ENCODE assay signal across 1 cellular context in the genomic region with DNA sequence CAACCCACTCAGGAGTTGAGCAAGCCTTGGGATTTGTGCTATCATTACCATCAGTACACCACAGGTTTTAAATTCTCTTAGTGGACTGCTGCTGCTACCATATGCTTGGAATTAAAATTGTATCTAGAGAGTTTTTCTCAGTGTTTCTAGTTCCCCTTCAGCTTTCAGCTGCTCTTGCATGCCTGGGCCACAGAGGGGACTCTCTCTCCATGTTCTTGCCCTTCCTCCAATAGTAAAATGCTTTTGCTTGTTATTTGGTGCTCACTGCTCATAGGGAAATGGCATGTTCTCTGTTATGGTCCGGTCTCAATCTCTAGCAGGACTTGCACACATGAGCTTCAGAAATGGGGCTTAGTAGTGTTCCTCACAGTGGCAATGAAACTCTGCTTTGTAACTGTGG.
TF ChIP-seq lines count a peak whose summit lies in the region.

No MANE protein-coding gene starts in this region.

TF ChIP-seq in GM23338, 12 proteins besides CTCF, POLR2A, EP300 and RAD21 (continued from another document):
- TF ChIP-seq, protein P1, sequence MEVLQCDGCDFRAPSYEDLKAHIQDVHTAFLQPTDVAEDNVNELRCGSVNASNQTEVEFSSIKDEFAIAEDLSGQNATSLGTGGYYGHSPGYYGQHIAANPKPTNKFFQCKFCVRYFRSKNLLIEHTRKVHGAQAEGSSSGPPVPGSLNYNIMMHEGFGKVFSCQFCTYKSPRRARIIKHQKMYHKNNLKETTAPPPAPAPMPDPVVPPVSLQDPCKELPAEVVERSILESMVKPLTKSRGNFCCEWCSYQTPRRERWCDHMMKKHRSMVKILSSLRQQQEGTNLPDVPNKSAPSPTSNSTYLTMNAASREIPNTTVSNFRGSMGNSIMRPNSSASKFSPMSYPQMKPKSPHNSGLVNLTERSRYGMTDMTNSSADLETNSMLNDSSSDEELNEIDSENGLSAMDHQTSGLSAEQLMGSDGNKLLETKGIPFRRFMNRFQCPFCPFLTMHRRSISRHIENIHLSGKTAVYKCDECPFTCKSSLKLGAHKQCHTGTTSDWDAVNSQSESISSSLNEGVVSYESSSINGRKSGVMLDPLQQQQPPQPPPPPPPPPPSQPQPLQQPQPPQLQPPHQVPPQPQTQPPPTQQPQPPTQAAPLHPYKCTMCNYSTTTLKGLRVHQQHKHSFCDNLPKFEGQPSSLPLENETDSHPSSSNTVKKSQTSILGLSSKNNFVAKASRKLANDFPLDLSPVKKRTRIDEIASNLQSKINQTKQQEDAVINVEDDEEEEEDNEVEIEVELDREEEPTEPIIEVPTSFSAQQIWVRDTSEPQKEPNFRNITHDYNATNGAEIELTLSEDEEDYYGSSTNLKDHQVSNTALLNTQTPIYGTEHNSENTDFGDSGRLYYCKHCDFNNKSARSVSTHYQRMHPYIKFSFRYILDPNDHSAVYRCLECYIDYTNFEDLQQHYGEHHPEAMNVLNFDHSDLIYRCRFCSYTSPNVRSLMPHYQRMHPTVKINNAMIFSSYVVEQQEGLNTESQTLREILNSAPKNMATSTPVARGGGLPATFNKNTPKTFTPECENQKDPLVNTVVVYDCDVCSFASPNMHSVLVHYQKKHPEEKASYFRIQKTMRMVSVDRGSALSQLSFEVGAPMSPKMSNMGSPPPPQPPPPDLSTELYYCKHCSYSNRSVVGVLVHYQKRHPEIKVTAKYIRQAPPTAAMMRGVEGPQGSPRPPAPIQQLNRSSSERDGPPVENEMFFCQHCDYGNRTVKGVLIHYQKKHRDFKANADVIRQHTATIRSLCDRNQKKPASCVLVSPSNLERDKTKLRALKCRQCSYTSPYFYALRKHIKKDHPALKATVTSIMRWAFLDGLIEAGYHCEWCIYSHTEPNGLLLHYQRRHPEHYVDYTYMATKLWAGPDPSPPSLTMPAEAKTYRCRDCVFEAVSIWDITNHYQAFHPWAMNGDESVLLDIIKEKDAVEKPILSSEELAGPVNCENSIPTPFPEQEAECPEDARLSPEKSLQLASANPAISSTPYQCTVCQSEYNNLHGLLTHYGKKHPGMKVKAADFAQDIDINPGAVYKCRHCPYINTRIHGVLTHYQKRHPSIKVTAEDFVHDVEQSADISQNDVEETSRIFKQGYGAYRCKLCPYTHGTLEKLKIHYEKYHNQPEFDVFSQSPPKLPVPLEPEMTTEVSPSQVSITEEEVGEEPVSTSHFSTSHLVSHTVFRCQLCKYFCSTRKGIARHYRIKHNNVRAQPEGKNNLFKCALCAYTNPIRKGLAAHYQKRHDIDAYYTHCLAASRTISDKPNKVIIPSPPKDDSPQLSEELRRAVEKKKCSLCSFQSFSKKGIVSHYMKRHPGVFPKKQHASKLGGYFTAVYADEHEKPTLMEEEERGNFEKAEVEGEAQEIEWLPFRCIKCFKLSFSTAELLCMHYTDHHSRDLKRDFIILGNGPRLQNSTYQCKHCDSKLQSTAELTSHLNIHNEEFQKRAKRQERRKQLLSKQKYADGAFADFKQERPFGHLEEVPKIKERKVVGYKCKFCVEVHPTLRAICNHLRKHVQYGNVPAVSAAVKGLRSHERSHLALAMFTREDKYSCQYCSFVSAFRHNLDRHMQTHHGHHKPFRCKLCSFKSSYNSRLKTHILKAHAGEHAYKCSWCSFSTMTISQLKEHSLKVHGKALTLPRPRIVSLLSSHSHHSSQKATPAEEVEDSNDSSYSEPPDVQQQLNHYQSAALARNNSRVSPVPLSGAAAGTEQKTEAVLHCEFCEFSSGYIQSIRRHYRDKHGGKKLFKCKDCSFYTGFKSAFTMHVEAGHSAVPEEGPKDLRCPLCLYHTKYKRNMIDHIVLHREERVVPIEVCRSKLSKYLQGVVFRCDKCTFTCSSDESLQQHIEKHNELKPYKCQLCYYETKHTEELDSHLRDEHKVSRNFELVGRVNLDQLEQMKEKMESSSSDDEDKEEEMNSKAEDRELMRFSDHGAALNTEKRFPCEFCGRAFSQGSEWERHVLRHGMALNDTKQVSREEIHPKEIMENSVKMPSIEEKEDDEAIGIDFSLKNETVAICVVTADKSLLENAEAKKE (CRISPR knock-in tag; IDR thresholded peaks at IDR 0.05), result no peak
- TF ChIP-seq JUNB (IDR thresholded peaks at IDR 0.05; ENCODE audit: unreplicated experiment), result no peak
